In the genomic region with DNA sequence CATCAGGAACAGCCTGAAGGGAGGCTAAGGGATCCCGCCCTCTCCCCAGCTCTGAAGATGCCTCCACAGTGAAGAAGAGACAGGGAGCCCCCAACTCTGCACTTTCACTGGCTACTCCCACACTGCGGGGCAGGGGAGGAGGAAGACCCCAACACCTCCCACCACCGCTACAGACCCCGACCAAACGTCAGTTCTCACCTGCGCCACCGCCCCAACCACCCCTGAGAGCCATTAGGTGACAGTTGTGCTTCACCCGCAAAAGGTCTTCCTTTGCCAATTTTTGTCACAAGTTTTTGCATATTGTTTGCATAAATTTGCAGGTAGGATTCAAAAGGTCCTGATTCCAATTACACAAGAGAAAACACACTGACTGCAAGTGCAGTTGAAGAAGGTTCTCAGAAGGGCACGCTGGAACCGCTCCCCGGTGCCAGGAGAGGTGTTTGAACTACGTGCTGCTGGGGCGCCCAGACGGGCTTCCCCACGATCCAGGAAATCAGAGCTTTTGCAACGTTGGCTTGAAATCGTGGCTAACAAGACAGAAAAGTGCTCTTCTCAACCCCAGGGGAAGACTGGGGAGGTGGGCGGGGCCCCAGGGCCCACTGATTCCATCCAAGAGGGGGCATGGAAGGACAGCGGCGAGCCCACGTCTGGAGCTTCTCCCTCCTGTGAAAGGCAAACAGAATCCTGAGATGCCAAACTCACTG, we compare ENCODE assay signal across 1 cellular context.
TF ChIP-seq lines count a peak whose summit lies in the region.

No MANE protein-coding gene starts in this region.

TF ChIP-seq in WTC11, 78 proteins besides CTCF, POLR2A, EP300 and RAD21:
- no peak for TF ChIP-seq E2F5 (CRISPR knock-in tag; IDR thresholded peaks at IDR 0.05)
- no peak for TF ChIP-seq MLX (CRISPR knock-in tag; IDR thresholded peaks at IDR 0.05)
